18 cellular contexts compared by ENCODE assay signal in the genomic region with DNA sequence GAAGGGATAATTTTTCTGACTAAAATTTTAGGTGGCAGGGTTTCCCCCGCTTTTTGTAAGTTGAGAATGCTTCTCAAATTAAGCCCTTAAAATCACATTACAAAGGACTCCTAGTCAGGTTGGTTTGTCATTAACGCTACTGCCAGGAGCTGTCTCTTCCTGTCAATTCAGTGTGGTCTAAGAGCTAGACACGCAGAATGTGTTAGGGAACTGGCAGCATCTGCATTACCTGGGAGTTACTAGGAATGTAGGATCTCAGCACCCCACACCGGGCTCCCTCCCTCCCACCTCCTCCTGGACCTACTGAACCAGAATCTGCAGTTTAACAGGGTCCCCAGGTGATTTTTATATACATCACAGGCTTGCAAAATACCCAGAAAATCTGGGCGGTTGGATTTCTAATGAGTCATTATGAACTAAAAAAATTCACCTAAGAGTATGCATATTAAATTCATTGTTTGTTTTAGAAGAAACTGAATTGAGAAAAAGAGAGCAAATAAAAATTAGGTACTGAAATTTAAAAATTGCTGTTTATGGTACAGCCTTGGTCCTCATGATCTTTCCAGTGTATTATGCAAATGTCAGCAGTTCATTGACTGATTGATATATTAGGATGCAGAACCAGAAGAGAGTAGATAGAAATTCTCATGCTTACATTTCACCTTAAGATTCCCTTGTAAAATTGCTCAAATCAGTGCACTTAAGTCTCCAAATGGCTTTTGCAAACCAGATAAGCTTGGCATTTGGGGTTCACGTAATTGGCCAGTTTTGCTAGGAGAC.
DNase-seq lines count a peak whose midpoint lies in the region; ATAC-seq, FAIRE-seq and TF ChIP-seq lines count a peak whose summit lies in the region.
"Had no signal": no experiment of that assay in that cellular context is flagged by ENCODE, and none has a peak within 500 bp of the region (broad histone marks: within the 10 kb centered on the region; RNA-seq: fewer than 3 reads in every experiment).

No MANE protein-coding gene starts in this region.

- FAIRE-seq in A549 (lab: Jason Lieb, UNC), result no peak
- FAIRE-seq: G401.6 had no signal

- H3K4me1 ChIP-seq in A549 (no peaks in the 10 kb centered on the region), GM23338 (ENCODE audit: insufficient read depth) (peaks cover 34% of the 10 kb centered on the region), RWPE2 (ENCODE audit: insufficient read depth, poor library complexity, severe bottlenecking) (peaks cover 27% of the 10 kb centered on the region)

- H3K4me3 Mint-ChIP-seq in GM23338 (no peak overlapping the region; the same call in 2 of the 3 replicates), immature natural killer cell (no peak overlapping the region)
- no peak overlapping the region for H3K4me3 Mint-ChIP-seq in effector memory CD8-positive, alpha-beta T cell
- H3K4me3 Mint-ChIP-seq in natural killer cell treated with Interleukin-12 subunit alpha and Interleukin-12 subunit beta and Interleukin-15 and Interleukin-18, amount 100 ng/mL, for 72 hours, result no peak overlapping the region
- H3K4me3 Mint-ChIP-seq: CD4-positive, alpha-beta T cell had no signal

- DNase-seq in A549 (ENCODE audit: low read depth in 1 of 2, low spot score in 1 of 2) (no peak), GM23338 (ENCODE audit: low spot score) (peak; percentile 47), RWPE2 (ENCODE audit: low spot score) (no peak), fibroblast of the aortic adventitia (ENCODE audit: low read depth) (peak; percentile 43), immature natural killer cell (no peak)
- no peak for DNase-seq in effector memory CD8-positive, alpha-beta T cell
- no peak for DNase-seq in natural killer cell treated with Interleukin-12 subunit alpha and Interleukin-12 subunit beta and Interleukin-15 and Interleukin-18, amount 100 ng/mL, for 72 hours (ENCODE audit: low spot score)
- DNase-seq: Calu3; CD4-positive, alpha-beta T cell; DND-41; GM23248; NCI-H1417 treated with DMSO at 0.1 percent for 48 hours; NCI-H1930; NCI-H524; SJCRH30; T-helper 2 cell had no signal

- H3K36me3 Mint-ChIP-seq in GM23338 (ENCODE audit: low read depth) (peaks cover 3% of the 10 kb centered on the region; the same call in 1 of the 3 replicates), immature natural killer cell (no peaks in the 10 kb centered on the region)
- no peaks in the 10 kb centered on the region for H3K36me3 Mint-ChIP-seq in effector memory CD8-positive, alpha-beta T cell (ENCODE audit: insufficient read depth)
- no peaks in the 10 kb centered on the region for H3K36me3 Mint-ChIP-seq in natural killer cell treated with Interleukin-12 subunit alpha and Interleukin-12 subunit beta and Interleukin-15 and Interleukin-18, amount 100 ng/mL, for 72 hours

- peaks cover 8% of the 10 kb centered on the region for H3K27me3 Mint-ChIP-seq in GM23338 (ENCODE audit: insufficient read depth, low read depth, poor library complexity)
- peaks cover 2 to 14% (median 3%) of the 10 kb centered on the region in 3 donors for H3K27me3 Mint-ChIP-seq in immature natural killer cell (ENCODE audit: low read depth in 3 of 3)
- H3K27me3 Mint-ChIP-seq in effector memory CD8-positive, alpha-beta T cell, result peaks cover 49 to 59% of the 10 kb centered on the region in 2 donors
- H3K27me3 Mint-ChIP-seq in natural killer cell treated with Interleukin-12 subunit alpha and Interleukin-12 subunit beta and Interleukin-15 and Interleukin-18, amount 100 ng/mL, for 72 hours, result peaks cover 24 to 26% of the 10 kb centered on the region in 2 donors

- H3F3A ChIP-seq in GM23338 (replicated peaks; ENCODE audit: low read depth), result no peaks in the 10 kb centered on the region

- H3K4me3 ChIP-seq in A549 (no peak overlapping the region), GM23338 (peak overlapping the region; percentile 26; the same call in 1 of the 2 replicates), RWPE2 (ENCODE audit: severe bottlenecking) (no peak overlapping the region), fibroblast of the aortic adventitia (ENCODE audit: low read depth, low read length) (no peak overlapping the region)
- H3K4me3 ChIP-seq: GM23248, SJCRH30 had no signal

- H3K27me3 ChIP-seq in GM23338 (ENCODE audit: insufficient read depth), result peaks cover 38% of the 10 kb centered on the region; the same call in 1 of the 2 replicates
- no peaks in the 10 kb centered on the region for H3K27me3 ChIP-seq in RWPE2 (ENCODE audit: insufficient read depth, poor library complexity, severe bottlenecking)
- H3K27me3 ChIP-seq: SJCRH30 had no signal

- H3K79me2 ChIP-seq in GM23338 (replicated peaks; ENCODE audit: insufficient read depth), result no peaks in the 10 kb centered on the region

- H3K9me2 ChIP-seq in GM23338 (ENCODE audit: insufficient read depth), result 0 out of 2 replicates have a peak, but pooled peaks cover 5% of the 10 kb centered on the region

- TF ChIP-seq POLR2A in A549 (IDR thresholded peaks at IDR 0.05; ENCODE audit: low read length), result no peak

- TF ChIP-seq EP300 in A549 (IDR thresholded peaks at IDR 0.05), result no peak

- peaks cover 7% of the 10 kb centered on the region; the same call in 2 of the 3 replicates for H3K9me3 Mint-ChIP-seq in GM23338
- H3K9me3 Mint-ChIP-seq in immature natural killer cell, result no peaks in the 10 kb centered on the region
- no peaks in the 10 kb centered on the region for H3K9me3 Mint-ChIP-seq in effector memory CD8-positive, alpha-beta T cell
- H3K9me3 Mint-ChIP-seq in natural killer cell treated with Interleukin-12 subunit alpha and Interleukin-12 subunit beta and Interleukin-15 and Interleukin-18, amount 100 ng/mL, for 72 hours, result no peaks in the 10 kb centered on the region
- H3K9me3 Mint-ChIP-seq: CD4-positive, alpha-beta T cell had no signal

- H3K4me1 Mint-ChIP-seq in GM23338 (peaks cover 32% of the 10 kb centered on the region), immature natural killer cell (peaks cover 0 to 16% of the 10 kb centered on the region in 2 donors)
- H3K4me1 Mint-ChIP-seq in effector memory CD8-positive, alpha-beta T cell (ENCODE audit: low read depth in 2 of 2), result no peaks in the 10 kb centered on the region
- H3K4me1 Mint-ChIP-seq in natural killer cell treated with Interleukin-12 subunit alpha and Interleukin-12 subunit beta and Interleukin-15 and Interleukin-18, amount 100 ng/mL, for 72 hours (ENCODE audit: low read depth in 2 of 2), result peaks cover 0 to 3% of the 10 kb centered on the region in 2 donors

- no peak overlapping the region for H3K27ac Mint-ChIP-seq in GM23338
- no peak overlapping the region for H3K27ac Mint-ChIP-seq in immature natural killer cell
- peak overlapping the region in 1 of 2 donors; percentile 38 for H3K27ac Mint-ChIP-seq in effector memory CD8-positive, alpha-beta T cell
- H3K27ac Mint-ChIP-seq in natural killer cell treated with Interleukin-12 subunit alpha and Interleukin-12 subunit beta and Interleukin-15 and Interleukin-18, amount 100 ng/mL, for 72 hours, result peak overlapping the region in 1 of 2 donors; percentile 30
- H3K27ac Mint-ChIP-seq: CD4-positive, alpha-beta T cell had no signal

- no peak overlapping the region for H3K27ac ChIP-seq in A549
- no peak overlapping the region for H3K27ac ChIP-seq in GM23338 (ENCODE audit: low read depth)
- H3K27ac ChIP-seq in RWPE2 (ENCODE audit: poor library complexity, severe bottlenecking), result no peak overlapping the region
- H3K27ac ChIP-seq: GM23248, SJCRH30 had no signal

- H4K20me1 ChIP-seq in GM23338 (replicated peaks; ENCODE audit: insufficient read depth), result no peaks in the 10 kb centered on the region

- H3K9me3 ChIP-seq in A549 (no peaks in the 10 kb centered on the region), RWPE2 (ENCODE audit: severe bottlenecking) (no peaks in the 10 kb centered on the region)
- H3K9me3 ChIP-seq: SJCRH30 had no signal

- H2AFZ ChIP-seq in GM23338, result no peak overlapping the region
- H2AFZ ChIP-seq: GM23248 had no signal

- CTCF ChIA-PET in A549 (lab: Yijun Ruan, JAX), result interaction anchor here (1.3 kb wide), 1 partner anchor 124 kb away, joined by 3 read pairs; no protein-coding TSS in a partner anchor

- no peak overlapping the region for H3K4me2 ChIP-seq in A549
- H3K4me2 ChIP-seq in GM23338, result peak overlapping the region; percentile 67

- TF ChIP-seq CTCF in A549 (IDR thresholded peaks at IDR 0.05) (no peak), GM23338 (conservative IDR thresholded peaks at IDR 0.05; ENCODE audit: low read depth in 2 of 2) (no peak), RWPE2 (IDR thresholded peaks at IDR 0.05; ENCODE audit: poor library complexity, severe bottlenecking) (no peak), fibroblast of the aortic adventitia (IDR thresholded peaks at IDR 0.05; ENCODE audit: insufficient read depth, low read length) (no peak)

- TF ChIP-seq RAD21 in A549 (conservative IDR thresholded peaks at IDR 0.05 in 1 of 2, IDR thresholded peaks at IDR 0.05 in 1 of 2), result no peak

- POLR2A ChIA-PET in A549 (lab: Yijun Ruan, JAX), result no interaction called here

- 60% methylated on average over 6 of the region's 6 CpGs for WGBS in A549 (ENCODE audit: missing lambda C conversion rate)

- H3K36me3 ChIP-seq in GM23338 (ENCODE audit: insufficient read depth) (no peaks in the 10 kb centered on the region), RWPE2 (ENCODE audit: low read depth) (no peaks in the 10 kb centered on the region)
- H3K36me3 ChIP-seq: SJCRH30 had no signal

- no peak for ATAC-seq in A549
- peak; percentile 90 for ATAC-seq in GM23338
- 0 out of 3 replicates have a peak, but pooled peaks have one; percentile 24 for ATAC-seq in RWPE2 (ENCODE audit: low read depth)
- ATAC-seq in effector memory CD8-positive, alpha-beta T cell (replicated peaks), result no peak
- ATAC-seq in natural killer cell treated with Interleukin-12 subunit alpha and Interleukin-12 subunit beta and Interleukin-15 and Interleukin-18, amount 100 ng/mL, for 72 hours, result no peak
- ATAC-seq in GM19351 (IDR thresholded peaks at IDR 0.05; ENCODE audit: unreplicated experiment), result no peak

TF ChIP-seq in A549, 52 proteins besides CTCF, POLR2A, EP300 and RAD21:
- TF ChIP-seq FOSL2 (IDR thresholded peaks at IDR 0.05) (no peak), FOSL2 (CRISPR knock-in tag; IDR thresholded peaks at IDR 0.05) (no peak), RCOR1 (IDR thresholded peaks at IDR 0.05; ENCODE audit: low read depth, low read length) (no peak), CHD4 (IDR thresholded peaks at IDR 0.05; ENCODE audit: borderline replicate concordance) (no peak), MAFK (IDR thresholded peaks at IDR 0.05; ENCODE audit: partially characterized antibody) (peak; percentile 60)

TF ChIP-seq in GM23338, 12 proteins besides CTCF, POLR2A, EP300 and RAD21 (continues in another document):
- no peak for TF ChIP-seq NANOG (IDR thresholded peaks at IDR 0.05; ENCODE audit: borderline replicate concordance)

Comparison
In these comparisons a context has a peak if more than half of its experiments do, and no peak if none do; other contexts are left out.
1. ATAC-seq: peak in GM23338 (single experiment) and RWPE2 (single experiment); none in A549 (0 of 2), effector memory CD8-positive, alpha-beta T cell (single experiment), natural killer cell treated with Interleukin-12 subunit alpha and Interleukin-12 subunit beta and Interleukin-15 and Interleukin-18, amount 100 ng/mL, for 72 hours (0 of 2) and GM19351 (single experiment).
2. DNase-seq: peak in GM23338 (single experiment) and fibroblast of the aortic adventitia (single experiment); none in A549 (0 of 2), RWPE2 (single experiment), immature natural killer cell (0 of 3), effector memory CD8-positive, alpha-beta T cell (0 of 3) and natural killer cell treated with Interleukin-12 subunit alpha and Interleukin-12 subunit beta and Interleukin-15 and Interleukin-18, amount 100 ng/mL, for 72 hours (single experiment).